ENCODE assay signal across 16 cellular contexts in genomic region chr4:161937596-161937995, GRCh38.
DNase-seq lines count a peak whose midpoint lies in the region; ATAC-seq, FAIRE-seq and TF ChIP-seq lines count a peak whose summit lies in the region.
"Had no signal": no experiment of that assay in that cellular context is flagged by ENCODE, and none has a peak within 500 bp of the region (broad histone marks: within the 10 kb centered on the region; RNA-seq: fewer than 3 reads in every experiment).

No MANE protein-coding gene starts in this region.

- no peak overlapping the region for H3K4me3 Mint-ChIP-seq in CD4-positive, alpha-beta T cell

- no peaks in the 10 kb centered on the region for H3K36me3 Mint-ChIP-seq in CD4-positive, alpha-beta T cell (ENCODE audit: low read depth)

- no peaks in the 10 kb centered on the region for H4K20me1 ChIP-seq in PC-3 (ENCODE audit: low read length)

- H3K9me2 ChIP-seq in PC-3 (replicated peaks; ENCODE audit: low read length): no peaks in the 10 kb centered on the region

- FAIRE-seq in bronchial epithelial cell (lab: Jason Lieb, UNC): no peak
- FAIRE-seq: G401.6, GM12892 had no signal

- peaks cover 26% of the 10 kb centered on the region for H3K4me1 ChIP-seq in PC-3 (ENCODE audit: insufficient read depth, low read length)

- TF ChIP-seq CTCF in PC-3 (conservative IDR thresholded peaks at IDR 0.05; ENCODE audit: low read depth, low read length) (no peak), bronchial epithelial cell (IDR thresholded peaks at IDR 0.05; ENCODE audit: insufficient read depth, low read length, severe bottlenecking) (no peak), GM20000 (IDR thresholded peaks at IDR 0.05; ENCODE audit: extremely low read depth, missing control alignments) (no peak)
- no peak for TF ChIP-seq CTCF in CD4-positive, alpha-beta T cell (IDR thresholded peaks at IDR 0.05)

- DNase-seq in ELR (ENCODE audit: low read depth) (peak; percentile 33), PC-3 (peak; percentile 4), bronchial epithelial cell (ENCODE audit: low read depth) (peak; percentile 10), kidney tubule cell (ENCODE audit: low spot score) (peak; percentile 3), inferior parietal cortex (ENCODE audit: extremely low spot score) (no peak), GM20000 (ENCODE audit: low spot score) (no peak)
- no peak for DNase-seq in CD4-positive, alpha-beta T cell
- DNase-seq: DMS153, GOT3, KG1, NCI-H1105, NCI-H1694 treated with DMSO at 0.1 percent for 48 hours, Right ventricle myocardium superior had no signal

- no peak overlapping the region for H3K9ac ChIP-seq in PC-3 (ENCODE audit: low read length)

- no peak overlapping the region for H3K4me3 ChIP-seq in PC-3 (ENCODE audit: low read length)
- no peak overlapping the region for H3K4me3 ChIP-seq in bronchial epithelial cell (ENCODE audit: low read depth, low read length)

- H3K27ac Mint-ChIP-seq in CD4-positive, alpha-beta T cell: no peak overlapping the region

- H3K36me3 ChIP-seq in PC-3 (ENCODE audit: low read depth, low read length) (no peaks in the 10 kb centered on the region), bronchial epithelial cell (ENCODE audit: control insufficient read depth, insufficient read depth, low read length) (no peaks in the 10 kb centered on the region)

- no peaks in the 10 kb centered on the region for H3F3A ChIP-seq in PC-3 (ENCODE audit: low read length, unreplicated experiment)

- no peaks in the 10 kb centered on the region for H3K9me3 ChIP-seq in PC-3 (ENCODE audit: low read length)
- H3K9me3 ChIP-seq in CD4-positive, alpha-beta T cell (ENCODE audit: control insufficient read depth, low read length): no peaks in the 10 kb centered on the region

- peaks cover 6% of the 10 kb centered on the region for H3K9me3 Mint-ChIP-seq in CD4-positive, alpha-beta T cell

- H3K79me2 ChIP-seq in PC-3 (ENCODE audit: low read length): no peaks in the 10 kb centered on the region

- no peaks in the 10 kb centered on the region for H3K27me3 Mint-ChIP-seq in CD4-positive, alpha-beta T cell

- 0 out of 2 replicates have a peak overlapping the region, but pooled peaks have one; percentile 17 for H3K4me2 ChIP-seq in PC-3 (ENCODE audit: low read length)

- H3K27me3 ChIP-seq in PC-3 (ENCODE audit: low read length) (no peaks in the 10 kb centered on the region), bronchial epithelial cell (ENCODE audit: control insufficient read depth, insufficient read depth, low read length) (no peaks in the 10 kb centered on the region)
- no peaks in the 10 kb centered on the region for H3K27me3 ChIP-seq in CD4-positive, alpha-beta T cell (ENCODE audit: control insufficient read depth, insufficient read depth, low read length)

- intact Hi-C loops in PC-3 (cut with micrococcal nuclease): loop anchor here (5.0 to 10.0 kb wide), 2 partner anchors 63 to 225 kb away; no protein-coding TSS in a partner anchor
- intact Hi-C loops in CD4-positive, alpha-beta T cell (cut with DNase I, micrococcal nuclease): no loop called here

- ATAC-seq in PC-3 (no peak), GM19328 (IDR thresholded peaks at IDR 0.05; ENCODE audit: unreplicated experiment) (no peak)
- no peak for ATAC-seq in CD4-positive, alpha-beta T cell (ENCODE audit: poor library complexity)

- H3K4me1 Mint-ChIP-seq in CD4-positive, alpha-beta T cell (ENCODE audit: low read depth): no peaks in the 10 kb centered on the region

- no TSS peak for BruUV-seq in PC-3 (replicated peaks; lab: Mats Ljungman, UMichigan)

- no peak overlapping the region for H2AFZ ChIP-seq in PC-3 (ENCODE audit: low read length)

- POLR2A ChIA-PET in PC-3 (lab: Charles Lee; ENCODE audit: unreplicated experiment): no interaction called here
- POLR2A ChIA-PET in CD4-positive, alpha-beta T cell (lab: Charles Lee): no interaction called here

- CTCF ChIA-PET in PC-3 (lab: Charles Lee): no interaction called here
- CTCF ChIA-PET in CD4-positive, alpha-beta T cell (lab: Charles Lee): no interaction called here

- H3K27ac ChIP-seq in PC-3 (ENCODE audit: low read length): peak overlapping the region; percentile 46
- no peak overlapping the region for H3K27ac ChIP-seq in CD4-positive, alpha-beta T cell (ENCODE audit: low read depth, low read length)

Comparison
In these comparisons a context has a peak if more than half of its experiments do, and no peak if none do; other contexts are left out.
1. DNase-seq: peak in ELR (single experiment), PC-3 (single experiment), bronchial epithelial cell (single experiment) and kidney tubule cell (single experiment); none in inferior parietal cortex (single experiment), CD4-positive, alpha-beta T cell (0 of 10) and GM20000 (single experiment).